18 cellular contexts compared by ENCODE assay signal in genomic region chr21:41837756-41838297, GRCh38.
"Had no signal": no experiment of that assay in that cellular context is flagged by ENCODE, and none has a peak within 500 bp of the region (broad histone marks: within the 10 kb centered on the region; RNA-seq: fewer than 3 reads in every experiment).

No MANE protein-coding gene starts in this region.

- H3K4me3 ChIP-seq: ascending aorta, coronary artery, left ventricle myocardium inferior, prostate gland, right atrium auricular region, skin epidermis, testis had no signal

- ATAC-seq: activated T-cell treated with anti-CD3 and anti-CD28 coated beads, Interleukin-2, amount 50 U/mL, for 4 hours had no signal

- H3K27me3 ChIP-seq: ascending aorta, right atrium auricular region, testis had no signal

- H3K4me1 Mint-ChIP-seq: activated CD4-positive, alpha-beta T cell treated with anti-CD3 and anti-CD28 coated beads, Interleukin-2, amount 10 ng/mL, durations not matched to agents 7 days and 5 days; central memory CD8-positive, alpha-beta T cell; neural crest cell had no signal

- H3K9me3 ChIP-seq: prostate gland, testis had no signal

- H3K27ac ChIP-seq: ascending aorta, coronary artery, left ventricle myocardium inferior, prostate gland, right atrium auricular region, skin epidermis, testis had no signal

- H3K4me3 Mint-ChIP-seq: activated CD4-positive, alpha-beta T cell treated with anti-CD3 and anti-CD28 coated beads, Interleukin-2, amount 10 ng/mL, durations not matched to agents 7 days and 5 days; activated T-cell treated with anti-CD3 and anti-CD28 coated beads, Interleukin-2, amount 50 U/mL, for 4 hours; central memory CD8-positive, alpha-beta T cell; neural crest cell; T-helper 2 cell treated with Interferon-gamma antibody and Interleukin-4, amounts not matched to agents 5 μg/mL and 100 μg/mL, for 36 hours; type B pancreatic cell had no signal

- H3K4me1 ChIP-seq: ascending aorta, left ventricle myocardium inferior, prostate gland, right atrium auricular region, testis had no signal

- H3K27ac Mint-ChIP-seq: activated CD4-positive, alpha-beta T cell treated with anti-CD3 and anti-CD28 coated beads, Interleukin-2, amount 10 ng/mL, durations not matched to agents 7 days and 5 days; T-helper 2 cell treated with Interferon-gamma antibody and Interleukin-4, amounts not matched to agents 5 μg/mL and 100 μg/mL, for 36 hours; type B pancreatic cell had no signal

- H3K27me3 Mint-ChIP-seq: activated CD4-positive, alpha-beta T cell treated with anti-CD3 and anti-CD28 coated beads, Interleukin-2, amount 10 ng/mL, durations not matched to agents 7 days and 5 days; central memory CD8-positive, alpha-beta T cell; type B pancreatic cell had no signal

- DNase-seq: activated CD4-positive, alpha-beta T cell treated with anti-CD3 and anti-CD28 coated beads, Interleukin-2, amount 10 ng/mL, durations not matched to agents 7 days and 5 days; activated CD4-positive, CD25-positive, alpha-beta regulatory T cell; activated CD8-positive, alpha-beta memory T cell treated with anti-CD3 and anti-CD28 coated beads, Interleukin-2, amount 50 U/mL, for 4 hours; activated naive CD4-positive, alpha-beta T cell treated with anti-CD3 and anti-CD28 coated beads, Interleukin-2, amount 50 U/mL, for 16 hours; activated T-cell treated with anti-CD3 and anti-CD28 coated beads, Interleukin-2, amount 50 U/mL, for 4 hours; left ventricle myocardium inferior; mammary epithelial cell; stimulated activated CD4-positive, alpha-beta T cell treated with anti-CD3 and anti-CD28 coated beads, Interleukin-4, amount 100 ng/mL, for 1 hour; testis had no signal
